In the genomic region with DNA sequence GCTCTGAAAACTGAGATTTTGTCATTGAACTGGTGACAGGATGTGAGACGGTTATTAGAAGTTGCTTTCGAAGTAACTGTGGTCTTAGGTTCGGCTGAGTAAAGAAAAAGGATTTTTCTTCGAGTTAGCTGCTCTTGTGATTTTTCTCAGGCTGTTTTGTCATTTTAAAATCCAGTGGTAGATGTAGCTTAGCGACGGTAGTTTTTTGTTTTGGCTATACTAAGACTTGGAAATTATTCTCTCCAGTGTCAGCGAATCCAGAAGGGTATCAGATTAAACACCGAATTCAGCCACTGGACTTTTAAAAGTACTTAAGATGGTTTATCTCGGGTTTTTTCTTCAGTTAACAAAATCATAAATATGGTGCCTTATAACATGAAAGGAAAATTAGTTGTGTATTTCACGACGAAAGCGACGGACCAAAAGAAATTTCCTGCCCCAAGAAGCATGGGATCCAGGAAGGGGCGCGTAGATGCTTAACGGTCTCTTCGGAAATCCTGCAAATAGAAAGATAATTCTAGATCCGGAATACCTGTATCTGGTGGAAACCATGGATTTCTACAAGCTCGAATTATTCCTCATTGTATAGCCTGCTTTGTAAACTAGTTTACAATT, we compare ENCODE assay signal across 1 cellular context.
TF ChIP-seq lines count a peak whose summit lies in the region.

No MANE protein-coding gene starts in this region.

TF ChIP-seq in HepG2, 621 proteins besides CTCF, POLR2A, EP300 and RAD21 (continued from another document and continues in another):
- TF ChIP-seq, protein P1, sequence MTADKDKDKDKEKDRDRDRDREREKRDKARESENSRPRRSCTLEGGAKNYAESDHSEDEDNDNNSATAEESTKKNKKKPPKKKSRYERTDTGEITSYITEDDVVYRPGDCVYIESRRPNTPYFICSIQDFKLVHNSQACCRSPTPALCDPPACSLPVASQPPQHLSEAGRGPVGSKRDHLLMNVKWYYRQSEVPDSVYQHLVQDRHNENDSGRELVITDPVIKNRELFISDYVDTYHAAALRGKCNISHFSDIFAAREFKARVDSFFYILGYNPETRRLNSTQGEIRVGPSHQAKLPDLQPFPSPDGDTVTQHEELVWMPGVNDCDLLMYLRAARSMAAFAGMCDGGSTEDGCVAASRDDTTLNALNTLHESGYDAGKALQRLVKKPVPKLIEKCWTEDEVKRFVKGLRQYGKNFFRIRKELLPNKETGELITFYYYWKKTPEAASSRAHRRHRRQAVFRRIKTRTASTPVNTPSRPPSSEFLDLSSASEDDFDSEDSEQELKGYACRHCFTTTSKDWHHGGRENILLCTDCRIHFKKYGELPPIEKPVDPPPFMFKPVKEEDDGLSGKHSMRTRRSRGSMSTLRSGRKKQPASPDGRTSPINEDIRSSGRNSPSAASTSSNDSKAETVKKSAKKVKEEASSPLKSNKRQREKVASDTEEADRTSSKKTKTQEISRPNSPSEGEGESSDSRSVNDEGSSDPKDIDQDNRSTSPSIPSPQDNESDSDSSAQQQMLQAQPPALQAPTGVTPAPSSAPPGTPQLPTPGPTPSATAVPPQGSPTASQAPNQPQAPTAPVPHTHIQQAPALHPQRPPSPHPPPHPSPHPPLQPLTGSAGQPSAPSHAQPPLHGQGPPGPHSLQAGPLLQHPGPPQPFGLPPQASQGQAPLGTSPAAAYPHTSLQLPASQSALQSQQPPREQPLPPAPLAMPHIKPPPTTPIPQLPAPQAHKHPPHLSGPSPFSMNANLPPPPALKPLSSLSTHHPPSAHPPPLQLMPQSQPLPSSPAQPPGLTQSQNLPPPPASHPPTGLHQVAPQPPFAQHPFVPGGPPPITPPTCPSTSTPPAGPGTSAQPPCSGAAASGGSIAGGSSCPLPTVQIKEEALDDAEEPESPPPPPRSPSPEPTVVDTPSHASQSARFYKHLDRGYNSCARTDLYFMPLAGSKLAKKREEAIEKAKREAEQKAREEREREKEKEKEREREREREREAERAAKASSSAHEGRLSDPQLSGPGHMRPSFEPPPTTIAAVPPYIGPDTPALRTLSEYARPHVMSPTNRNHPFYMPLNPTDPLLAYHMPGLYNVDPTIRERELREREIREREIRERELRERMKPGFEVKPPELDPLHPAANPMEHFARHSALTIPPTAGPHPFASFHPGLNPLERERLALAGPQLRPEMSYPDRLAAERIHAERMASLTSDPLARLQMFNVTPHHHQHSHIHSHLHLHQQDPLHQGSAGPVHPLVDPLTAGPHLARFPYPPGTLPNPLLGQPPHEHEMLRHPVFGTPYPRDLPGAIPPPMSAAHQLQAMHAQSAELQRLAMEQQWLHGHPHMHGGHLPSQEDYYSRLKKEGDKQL (CRISPR knock-in tag; IDR thresholded peaks at IDR 0.05; ENCODE audit: low read depth) = no peak
- TF ChIP-seq ZNF3 (CRISPR knock-in tag; IDR thresholded peaks at IDR 0.05) (no peak), ZNF747 (CRISPR knock-in tag; IDR thresholded peaks at IDR 0.05; ENCODE audit: borderline replicate concordance) (0 out of 2 replicates have a peak, but pooled peaks have one; percentile 9), IKZF1 (IDR thresholded peaks at IDR 0.05) (no peak), ZNF670 (CRISPR knock-in tag; IDR thresholded peaks at IDR 0.05; ENCODE audit: borderline replicate concordance) (peak; percentile 23; the same call in 1 of the 2 replicates), ZKSCAN5 (CRISPR knock-in tag; IDR thresholded peaks at IDR 0.05) (no peak), MZF1 (CRISPR knock-in tag; IDR thresholded peaks at IDR 0.05; ENCODE audit: borderline replicate concordance) (no peak), CAMTA2 (CRISPR knock-in tag; IDR thresholded peaks at IDR 0.05; ENCODE audit: borderline replicate concordance) (no peak), ERF (CRISPR knock-in tag; IDR thresholded peaks at IDR 0.05) (no peak), NPAS2 (CRISPR knock-in tag; IDR thresholded peaks at IDR 0.05; ENCODE audit: borderline replicate concordance) (no peak), TEAD2 (CRISPR knock-in tag; IDR thresholded peaks at IDR 0.05) (no peak), U2AF1 (optimal IDR thresholded peaks at IDR 0.05; ENCODE audit: low read depth, low read length) (no peak), ZNF556 (CRISPR knock-in tag; IDR thresholded peaks at IDR 0.05; ENCODE audit: borderline replicate concordance) (no peak), KLF6 (CRISPR knock-in tag; IDR thresholded peaks at IDR 0.05) (no peak), SOX5 (CRISPR knock-in tag; IDR thresholded peaks at IDR 0.05; ENCODE audit: borderline replicate concordance) (no peak; the same call in 1 of the 2 replicates), ZNF589 (CRISPR knock-in tag; conservative IDR thresholded peaks at IDR 0.05) (0 out of 2 replicates have a peak, but pooled peaks have one; percentile 14), ZNF432 (CRISPR knock-in tag; IDR thresholded peaks at IDR 0.05; ENCODE audit: borderline replicate concordance) (no peak), RBFOX2 (IDR thresholded peaks at IDR 0.05; ENCODE audit: low read depth, low read length) (no peak), NRL (CRISPR knock-in tag; IDR thresholded peaks at IDR 0.05; ENCODE audit: borderline replicate concordance) (no peak), RCOR2 (CRISPR knock-in tag; IDR thresholded peaks at IDR 0.05) (no peak), KLF12 (CRISPR knock-in tag; IDR thresholded peaks at IDR 0.05; ENCODE audit: borderline replicate concordance) (no peak), ZSCAN29 (CRISPR knock-in tag; conservative IDR thresholded peaks at IDR 0.05) (0 out of 2 replicates have a peak, but pooled peaks have one; percentile 58), KDM5A (IDR thresholded peaks at IDR 0.05; ENCODE audit: borderline replicate concordance, low read length) (no peak), MIXL1 (CRISPR knock-in tag; IDR thresholded peaks at IDR 0.05) (no peak), ZBTB3 (CRISPR knock-in tag; IDR thresholded peaks at IDR 0.05; ENCODE audit: borderline replicate concordance, low read depth) (0 out of 2 replicates have a peak, but pooled peaks have one; percentile 64), MEIS1 (CRISPR knock-in tag; IDR thresholded peaks at IDR 0.05; ENCODE audit: borderline replicate concordance) (no peak), SKI (IDR thresholded peaks at IDR 0.05; ENCODE audit: partially characterized antibody) (no peak), KDM6A (CRISPR knock-in tag; IDR thresholded peaks at IDR 0.05; ENCODE audit: low read depth) (no peak), ATF7-NPFF (CRISPR knock-in tag; IDR thresholded peaks at IDR 0.05; ENCODE audit: low read depth) (no peak), YY1 (IDR thresholded peaks at IDR 0.05; ENCODE audit: insufficient read depth, insufficient replicate concordance, low read depth, low read length) (no peak), HOXA5 (CRISPR knock-in tag; IDR thresholded peaks at IDR 0.05) (no peak; the same call in 1 of the 2 replicates), FOXC1 (CRISPR knock-in tag; IDR thresholded peaks at IDR 0.05; ENCODE audit: borderline replicate concordance) (no peak), RFX5 (IDR thresholded peaks at IDR 0.05; ENCODE audit: low read depth, low read length) (no peak), AHR (CRISPR knock-in tag; IDR thresholded peaks at IDR 0.05) (no peak), NKX3-1 (CRISPR knock-in tag; IDR thresholded peaks at IDR 0.05) (0 out of 2 replicates have a peak, but pooled peaks have one; percentile 15), PTBP1 (IDR thresholded peaks at IDR 0.05; ENCODE audit: low read depth, low read length, poor library complexity, severe bottlenecking) (no peak)
- TF ChIP-seq, protein P2, sequence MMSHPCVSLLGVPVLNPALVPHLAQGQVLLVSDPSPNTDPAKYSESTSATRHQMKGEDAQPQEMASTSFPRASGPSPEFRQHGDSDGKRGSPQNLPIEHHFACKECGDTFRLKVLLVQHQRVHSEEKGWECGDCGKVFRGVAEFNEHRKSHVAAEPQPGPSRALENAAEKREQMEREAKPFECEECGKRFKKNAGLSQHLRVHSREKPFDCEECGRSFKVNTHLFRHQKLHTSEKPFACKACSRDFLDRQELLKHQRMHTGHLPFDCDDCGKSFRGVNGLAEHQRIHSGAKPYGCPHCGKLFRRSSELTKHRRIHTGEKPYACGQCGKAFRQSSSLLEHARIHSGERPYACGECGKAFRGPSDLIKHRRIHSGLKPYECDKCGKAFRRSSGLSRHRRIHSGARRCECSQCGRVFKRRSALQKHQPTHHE (CRISPR knock-in tag; IDR thresholded peaks at IDR 0.05; ENCODE audit: borderline replicate concordance) = no peak
- TF ChIP-seq, protein P3, sequence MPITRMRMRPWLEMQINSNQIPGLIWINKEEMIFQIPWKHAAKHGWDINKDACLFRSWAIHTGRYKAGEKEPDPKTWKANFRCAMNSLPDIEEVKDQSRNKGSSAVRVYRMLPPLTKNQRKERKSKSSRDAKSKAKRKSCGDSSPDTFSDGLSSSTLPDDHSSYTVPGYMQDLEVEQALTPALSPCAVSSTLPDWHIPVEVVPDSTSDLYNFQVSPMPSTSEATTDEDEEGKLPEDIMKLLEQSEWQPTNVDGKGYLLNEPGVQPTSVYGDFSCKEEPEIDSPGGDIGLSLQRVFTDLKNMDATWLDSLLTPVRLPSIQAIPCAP (CRISPR knock-in tag; IDR thresholded peaks at IDR 0.05; ENCODE audit: low read depth) = no peak
- TF ChIP-seq, protein P4, sequence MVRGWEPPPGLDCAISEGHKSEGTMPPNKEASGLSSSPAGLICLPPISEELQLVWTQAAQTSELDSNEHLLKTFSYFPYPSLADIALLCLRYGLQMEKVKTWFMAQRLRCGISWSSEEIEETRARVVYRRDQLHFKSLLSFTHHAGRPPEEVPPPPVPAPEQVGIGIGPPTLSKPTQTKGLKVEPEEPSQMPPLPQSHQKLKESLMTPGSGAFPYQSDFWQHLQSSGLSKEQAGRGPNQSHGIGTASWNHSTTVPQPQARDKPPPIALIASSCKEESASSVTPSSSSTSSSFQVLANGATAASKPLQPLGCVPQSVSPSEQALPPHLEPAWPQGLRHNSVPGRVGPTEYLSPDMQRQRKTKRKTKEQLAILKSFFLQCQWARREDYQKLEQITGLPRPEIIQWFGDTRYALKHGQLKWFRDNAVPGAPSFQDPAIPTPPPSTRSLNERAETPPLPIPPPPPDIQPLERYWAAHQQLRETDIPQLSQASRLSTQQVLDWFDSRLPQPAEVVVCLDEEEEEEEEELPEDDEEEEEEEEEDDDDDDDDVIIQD (CRISPR knock-in tag; IDR thresholded peaks at IDR 0.05; ENCODE audit: low read depth) = no peak
- TF ChIP-seq, protein P5, sequence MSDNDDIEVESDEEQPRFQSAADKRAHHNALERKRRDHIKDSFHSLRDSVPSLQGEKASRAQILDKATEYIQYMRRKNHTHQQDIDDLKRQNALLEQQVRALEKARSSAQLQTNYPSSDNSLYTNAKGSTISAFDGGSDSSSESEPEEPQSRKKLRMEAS (IDR thresholded peaks at IDR 0.05) = no peak
- TF ChIP-seq, protein P6, sequence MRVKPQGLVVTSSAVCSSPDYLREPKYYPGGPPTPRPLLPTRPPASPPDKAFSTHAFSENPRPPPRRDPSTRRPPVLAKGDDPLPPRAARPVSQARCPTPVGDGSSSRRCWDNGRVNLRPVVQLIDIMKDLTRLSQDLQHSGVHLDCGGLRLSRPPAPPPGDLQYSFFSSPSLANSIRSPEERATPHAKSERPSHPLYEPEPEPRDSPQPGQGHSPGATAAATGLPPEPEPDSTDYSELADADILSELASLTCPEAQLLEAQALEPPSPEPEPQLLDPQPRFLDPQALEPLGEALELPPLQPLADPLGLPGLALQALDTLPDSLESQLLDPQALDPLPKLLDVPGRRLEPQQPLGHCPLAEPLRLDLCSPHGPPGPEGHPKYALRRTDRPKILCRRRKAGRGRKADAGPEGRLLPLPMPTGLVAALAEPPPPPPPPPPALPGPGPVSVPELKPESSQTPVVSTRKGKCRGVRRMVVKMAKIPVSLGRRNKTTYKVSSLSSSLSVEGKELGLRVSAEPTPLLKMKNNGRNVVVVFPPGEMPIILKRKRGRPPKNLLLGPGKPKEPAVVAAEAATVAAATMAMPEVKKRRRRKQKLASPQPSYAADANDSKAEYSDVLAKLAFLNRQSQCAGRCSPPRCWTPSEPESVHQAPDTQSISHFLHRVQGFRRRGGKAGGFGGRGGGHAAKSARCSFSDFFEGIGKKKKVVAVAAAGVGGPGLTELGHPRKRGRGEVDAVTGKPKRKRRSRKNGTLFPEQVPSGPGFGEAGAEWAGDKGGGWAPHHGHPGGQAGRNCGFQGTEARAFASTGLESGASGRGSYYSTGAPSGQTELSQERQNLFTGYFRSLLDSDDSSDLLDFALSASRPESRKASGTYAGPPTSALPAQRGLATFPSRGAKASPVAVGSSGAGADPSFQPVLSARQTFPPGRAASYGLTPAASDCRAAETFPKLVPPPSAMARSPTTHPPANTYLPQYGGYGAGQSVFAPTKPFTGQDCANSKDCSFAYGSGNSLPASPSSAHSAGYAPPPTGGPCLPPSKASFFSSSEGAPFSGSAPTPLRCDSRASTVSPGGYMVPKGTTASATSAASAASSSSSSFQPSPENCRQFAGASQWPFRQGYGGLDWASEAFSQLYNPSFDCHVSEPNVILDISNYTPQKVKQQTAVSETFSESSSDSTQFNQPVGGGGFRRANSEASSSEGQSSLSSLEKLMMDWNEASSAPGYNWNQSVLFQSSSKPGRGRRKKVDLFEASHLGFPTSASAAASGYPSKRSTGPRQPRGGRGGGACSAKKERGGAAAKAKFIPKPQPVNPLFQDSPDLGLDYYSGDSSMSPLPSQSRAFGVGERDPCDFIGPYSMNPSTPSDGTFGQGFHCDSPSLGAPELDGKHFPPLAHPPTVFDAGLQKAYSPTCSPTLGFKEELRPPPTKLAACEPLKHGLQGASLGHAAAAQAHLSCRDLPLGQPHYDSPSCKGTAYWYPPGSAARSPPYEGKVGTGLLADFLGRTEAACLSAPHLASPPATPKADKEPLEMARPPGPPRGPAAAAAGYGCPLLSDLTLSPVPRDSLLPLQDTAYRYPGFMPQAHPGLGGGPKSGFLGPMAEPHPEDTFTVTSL (CRISPR knock-in tag; IDR thresholded peaks at IDR 0.05; ENCODE audit: borderline replicate concordance) = 0 out of 2 replicates have a peak, but pooled peaks have one; percentile 37
- TF ChIP-seq, protein P7, sequence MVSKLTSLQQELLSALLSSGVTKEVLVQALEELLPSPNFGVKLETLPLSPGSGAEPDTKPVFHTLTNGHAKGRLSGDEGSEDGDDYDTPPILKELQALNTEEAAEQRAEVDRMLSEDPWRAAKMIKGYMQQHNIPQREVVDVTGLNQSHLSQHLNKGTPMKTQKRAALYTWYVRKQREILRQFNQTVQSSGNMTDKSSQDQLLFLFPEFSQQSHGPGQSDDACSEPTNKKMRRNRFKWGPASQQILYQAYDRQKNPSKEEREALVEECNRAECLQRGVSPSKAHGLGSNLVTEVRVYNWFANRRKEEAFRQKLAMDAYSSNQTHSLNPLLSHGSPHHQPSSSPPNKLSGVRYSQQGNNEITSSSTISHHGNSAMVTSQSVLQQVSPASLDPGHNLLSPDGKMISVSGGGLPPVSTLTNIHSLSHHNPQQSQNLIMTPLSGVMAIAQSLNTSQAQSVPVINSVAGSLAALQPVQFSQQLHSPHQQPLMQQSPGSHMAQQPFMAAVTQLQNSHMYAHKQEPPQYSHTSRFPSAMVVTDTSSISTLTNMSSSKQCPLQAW (CRISPR knock-in tag; IDR thresholded peaks at IDR 0.05) = no peak
- TF ChIP-seq, protein P8, sequence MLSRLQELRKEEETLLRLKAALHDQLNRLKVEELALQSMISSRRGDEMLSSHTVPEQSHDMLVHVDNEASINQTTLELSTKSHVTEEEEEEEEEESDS (CRISPR knock-in tag; IDR thresholded peaks at IDR 0.05; ENCODE audit: borderline replicate concordance) = 0 out of 2 replicates have a peak, but pooled peaks have one; percentile 46
- TF ChIP-seq, protein P9, sequence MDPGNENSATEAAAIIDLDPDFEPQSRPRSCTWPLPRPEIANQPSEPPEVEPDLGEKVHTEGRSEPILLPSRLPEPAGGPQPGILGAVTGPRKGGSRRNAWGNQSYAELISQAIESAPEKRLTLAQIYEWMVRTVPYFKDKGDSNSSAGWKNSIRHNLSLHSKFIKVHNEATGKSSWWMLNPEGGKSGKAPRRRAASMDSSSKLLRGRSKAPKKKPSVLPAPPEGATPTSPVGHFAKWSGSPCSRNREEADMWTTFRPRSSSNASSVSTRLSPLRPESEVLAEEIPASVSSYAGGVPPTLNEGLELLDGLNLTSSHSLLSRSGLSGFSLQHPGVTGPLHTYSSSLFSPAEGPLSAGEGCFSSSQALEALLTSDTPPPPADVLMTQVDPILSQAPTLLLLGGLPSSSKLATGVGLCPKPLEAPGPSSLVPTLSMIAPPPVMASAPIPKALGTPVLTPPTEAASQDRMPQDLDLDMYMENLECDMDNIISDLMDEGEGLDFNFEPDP (CRISPR knock-in tag; conservative IDR thresholded peaks at IDR 0.05) = no peak
